In the genomic region with DNA sequence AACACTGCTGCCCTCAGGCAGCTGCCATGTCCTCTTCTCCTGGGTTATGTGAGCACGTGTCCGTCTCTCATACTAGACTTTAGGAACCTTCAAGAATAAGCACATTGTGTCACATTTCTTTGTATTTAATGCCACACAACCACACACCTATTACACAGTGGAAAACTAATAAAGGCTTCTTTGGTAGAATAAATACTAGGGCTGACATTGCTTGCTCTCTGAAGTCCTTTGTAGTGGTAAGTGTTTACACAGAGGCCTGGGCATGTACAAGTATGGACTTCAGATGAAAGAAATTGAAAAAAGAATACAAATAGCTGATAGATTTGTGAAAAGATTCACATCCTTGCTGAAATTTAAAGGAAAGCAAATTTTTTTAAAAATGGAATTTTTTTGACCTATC, we compare ENCODE assay signal across 35 cellular contexts.
"Had no signal": no experiment of that assay in that cellular context is flagged by ENCODE, and none has a peak within 500 bp of the region (broad histone marks: within the 10 kb centered on the region; RNA-seq: fewer than 3 reads in every experiment).

No MANE protein-coding gene starts in this region.

- ATAC-seq: activated CD8-positive, alpha-beta memory T cell treated with anti-CD3 and anti-CD28 coated beads, Interleukin-2, amount 10 ng/mL, durations not matched to agents 7 days and 5 days; activated naive CD8-positive, alpha-beta T cell treated with anti-CD3 and anti-CD28 coated beads, Interleukin-2, amount 50 U/mL, for 24 hours; PC-3 had no signal

- H3K27ac ChIP-seq: cardiac muscle cell, KMS-11, Peyer's patch, SJSA1, VCaP had no signal

- H3K4me3 ChIP-seq: cardiac muscle cell, Peyer's patch, SJSA1 had no signal

- H3K36me3 ChIP-seq: cardiac muscle cell, Peyer's patch, SJSA1 had no signal

- H3K27me3 ChIP-seq: cardiac muscle cell, Peyer's patch, SJSA1 had no signal

- DNase-seq: activated B cell treated with CpG ODN at 0.5 μM for 24 hours; activated CD4-positive, alpha-beta memory T cell treated with anti-CD3 and anti-CD28 coated beads, Interleukin-2, amount 10 ng/mL, durations not matched to agents 7 days and 5 days; activated CD4-positive, alpha-beta T cell treated with anti-CD3 and anti-CD28 coated beads for 4 hours; activated CD4-positive, alpha-beta T cell treated with anti-CD3 and anti-CD28 coated beads, Interleukin-2, amount 50 U/mL, for 1 hour; activated CD4-positive, CD25-positive, alpha-beta regulatory T cell treated with anti-CD3 and anti-CD28 coated beads, Interleukin-2, amount 50 U/mL, for 72 hours; activated CD8-positive, alpha-beta memory T cell treated with anti-CD3 and anti-CD28 coated beads for 24 hours; activated CD8-positive, alpha-beta memory T cell treated with anti-CD3 and anti-CD28 coated beads, Interleukin-2, amount 10 ng/mL, durations not matched to agents 7 days and 5 days; activated CD8-positive, alpha-beta memory T cell treated with anti-CD3 and anti-CD28 coated beads, Interleukin-2, amount 50 U/mL, for 48 hours; activated effector memory CD4-positive, alpha-beta T cell treated with Interleukin-2 at 50 U/mL for 16 hours; activated naive CD4-positive, alpha-beta T cell treated with anti-CD3 and anti-CD28 coated beads, Interleukin-2, amount 10 ng/mL, durations not matched to agents 7 days and 5 days; activated naive CD8-positive, alpha-beta T cell treated with anti-CD3 and anti-CD28 coated beads, Interleukin-2, amount 50 U/mL, for 24 hours; activated T-cell treated with anti-CD3 and anti-CD28 coated beads, Interleukin-2, amount 50 U/mL, for 48 hours; amniotic stem cell; aorta; MM.1S; MV-4-11; NCI-H1436 treated with DMSO at 0.1 percent for 48 hours; NCI-H1694 treated with DMSO at 0.1 percent for 48 hours; NCI-H2081; NCI-H446; NCI-H510A treated with DMSO at 0.1 percent for 48 hours; NCI-H526 treated with DMSO at 0.1 percent for 48 hours; NK-92 treated with Interleukin-12 subunit alpha and Interleukin-12 subunit beta, amount 100 ng/mL, for 24 hours; PC-3; Peyer's patch; RPMI8226; SHP77 treated with DMSO at 0.1 percent for 48 hours; SK-N-SH; T-helper 1 cell; T-helper 2 cell; T-helper 9 cell had no signal

- H3K4me1 ChIP-seq: Peyer's patch, SJSA1 had no signal

- H3K9me3 ChIP-seq: Peyer's patch, SJSA1, SK-N-SH had no signal
